ENCODE assay signal across 7 cellular contexts in the genomic region with DNA sequence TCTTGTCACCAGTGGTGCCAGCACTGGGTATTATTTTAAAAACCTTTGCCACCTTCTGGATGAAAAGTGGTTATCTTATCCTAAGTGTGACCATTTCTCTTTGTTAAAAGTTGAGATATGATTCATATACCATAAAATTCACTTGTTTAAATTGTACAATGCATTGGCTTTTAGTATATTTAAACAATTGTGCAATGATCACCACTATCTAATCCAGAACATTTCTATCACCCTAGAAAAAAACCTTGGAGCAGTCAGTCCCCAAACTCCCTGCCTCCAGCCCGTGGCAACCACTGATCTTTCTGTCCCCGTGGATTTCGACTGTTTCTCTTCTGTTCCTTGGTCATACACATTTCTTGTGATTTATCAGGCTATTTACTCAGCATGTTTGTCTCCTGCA. TPM values are rescaled to one million over a fixed set of nuclear protein-coding genes. Genes with fewer than 3 reads are reported as not detected.
DNase-seq lines count a peak whose midpoint lies in the region; ATAC-seq and TF ChIP-seq lines count a peak whose summit lies in the region.

No MANE protein-coding gene starts in this region.

- H2AFZ ChIP-seq in GM23338 (no peak overlapping the region), SU-DHL-6 (ENCODE audit: low read depth, low read length, severe bottlenecking) (no peak overlapping the region)

- H3K9me2 ChIP-seq in GM23338 (ENCODE audit: insufficient read depth), result no peaks in the 10 kb centered on the region
- no peaks in the 10 kb centered on the region for H3K9me2 ChIP-seq in SU-DHL-6 (replicated peaks; ENCODE audit: insufficient read depth, low read length)

- peak overlapping the region; percentile 79 for H3K27ac Mint-ChIP-seq in GM23338

- peak overlapping the region; percentile 60 for H3K4me2 ChIP-seq in GM23338
- peak overlapping the region; percentile 60 for H3K4me2 ChIP-seq in SU-DHL-6 (ENCODE audit: low read depth, low read length, poor library complexity, severe bottlenecking)

- H3K4me3 Mint-ChIP-seq in GM23338, result peak overlapping the region; percentile 4; the same call in 1 of the 3 replicates

- H4K20me1 ChIP-seq in GM23338 (replicated peaks; ENCODE audit: insufficient read depth) (peaks cover 16% of the 10 kb centered on the region), SU-DHL-6 (ENCODE audit: low read depth, low read length) (peaks cover 7% of the 10 kb centered on the region; the same call in 1 of the 2 replicates)

- no peaks in the 10 kb centered on the region; the same call in 2 of the 3 replicates for H3K9me3 Mint-ChIP-seq in GM23338

- ATAC-seq in GM23338 (no peak), HG02970 (IDR thresholded peaks at IDR 0.05; ENCODE audit: low FRiP score, unreplicated experiment) (no peak), GM21786 (IDR thresholded peaks at IDR 0.05; ENCODE audit: unreplicated experiment) (no peak)

- H3K9ac ChIP-seq in SU-DHL-6 (ENCODE audit: low read length), result peak overlapping the region; percentile 25; the same call in 1 of the 2 replicates

- peaks cover 71% of the 10 kb centered on the region for H3K4me1 Mint-ChIP-seq in GM23338

- H3F3A ChIP-seq in GM23338 (replicated peaks; ENCODE audit: low read depth) (peaks cover 9% of the 10 kb centered on the region; the same call in 1 of the 2 replicates), SU-DHL-6 (ENCODE audit: insufficient read depth) (peaks cover 17% of the 10 kb centered on the region)

- H3K36me3 ChIP-seq in GM23338 (ENCODE audit: insufficient read depth) (no peaks in the 10 kb centered on the region), SU-DHL-6 (ENCODE audit: low read length) (no peaks in the 10 kb centered on the region)

- H3K4me3 ChIP-seq in GM23338 (peak overlapping the region; percentile 14), SU-DHL-6 (ENCODE audit: insufficient read depth, low read length, poor library complexity, severe bottlenecking) (peak overlapping the region; percentile 19), fibroblast of pulmonary artery (replicated peaks; ENCODE audit: low read depth, low read length) (peak overlapping the region; percentile 25), skin epidermis (no peak overlapping the region)

- no peak for TF ChIP-seq CTCF in GM23338 (conservative IDR thresholded peaks at IDR 0.05; ENCODE audit: low read depth in 2 of 2)
- no peak for TF ChIP-seq CTCF in SU-DHL-6 (IDR thresholded peaks at IDR 0.05; ENCODE audit: insufficient read depth, low read length, poor library complexity, severe bottlenecking)
- no peak for TF ChIP-seq CTCF in fibroblast of pulmonary artery (IDR thresholded peaks at IDR 0.05; ENCODE audit: low read length, missing control alignments)

- peaks cover 18% of the 10 kb centered on the region for H3K36me3 Mint-ChIP-seq in GM23338 (ENCODE audit: low read depth)

- H3K27ac ChIP-seq in GM23338 (ENCODE audit: low read depth) (peak overlapping the region; percentile 88), SU-DHL-6 (ENCODE audit: low read depth, low read length) (peak overlapping the region; percentile 84), skin epidermis (peak overlapping the region in 18 of 21 experiments; percentile 22 to 88 (median 76))

- H3K4me1 ChIP-seq in GM23338 (ENCODE audit: insufficient read depth), result peaks cover 66% of the 10 kb centered on the region

- peaks cover 21% of the 10 kb centered on the region for H3K27me3 Mint-ChIP-seq in GM23338 (ENCODE audit: insufficient read depth, low read depth, poor library complexity)

- H3K79me2 ChIP-seq in GM23338 (replicated peaks; ENCODE audit: insufficient read depth) (peaks cover 100% of the 10 kb centered on the region), SU-DHL-6 (ENCODE audit: insufficient read depth, low read length) (peaks cover 86% of the 10 kb centered on the region)

- no peaks in the 10 kb centered on the region for H3K27me3 ChIP-seq in GM23338 (ENCODE audit: insufficient read depth)
- no peaks in the 10 kb centered on the region for H3K27me3 ChIP-seq in SU-DHL-6 (ENCODE audit: low read length)

- no peaks in the 10 kb centered on the region for H3K9me3 ChIP-seq in SU-DHL-6 (ENCODE audit: insufficient read depth, low read length)

- DNase-seq in GM23338 (ENCODE audit: low spot score), result no peak
- DNase-seq in fibroblast of pulmonary artery (ENCODE audit: low read depth), result no peak
- no peak for DNase-seq in activated CD4-positive, alpha-beta T cell treated with anti-CD3 and anti-CD28 coated beads, Interleukin-2, amount 50 U/mL, for 4 hours

TF ChIP-seq in GM23338, 12 proteins besides CTCF, POLR2A, EP300 and RAD21:
- TF ChIP-seq POLR2AphosphoS5 (IDR thresholded peaks at IDR 0.05; ENCODE audit: low read depth) (no peak), EZH2phosphoT487 (IDR thresholded peaks at IDR 0.05; ENCODE audit: unreplicated experiment) (no peak), ZNF114 (CRISPR knock-in tag; IDR thresholded peaks at IDR 0.05) (no peak)
- TF ChIP-seq, protein P1, sequence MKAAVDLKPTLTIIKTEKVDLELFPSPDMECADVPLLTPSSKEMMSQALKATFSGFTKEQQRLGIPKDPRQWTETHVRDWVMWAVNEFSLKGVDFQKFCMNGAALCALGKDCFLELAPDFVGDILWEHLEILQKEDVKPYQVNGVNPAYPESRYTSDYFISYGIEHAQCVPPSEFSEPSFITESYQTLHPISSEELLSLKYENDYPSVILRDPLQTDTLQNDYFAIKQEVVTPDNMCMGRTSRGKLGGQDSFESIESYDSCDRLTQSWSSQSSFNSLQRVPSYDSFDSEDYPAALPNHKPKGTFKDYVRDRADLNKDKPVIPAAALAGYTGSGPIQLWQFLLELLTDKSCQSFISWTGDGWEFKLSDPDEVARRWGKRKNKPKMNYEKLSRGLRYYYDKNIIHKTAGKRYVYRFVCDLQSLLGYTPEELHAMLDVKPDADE (IDR thresholded peaks at IDR 0.05), result no peak

RNA-seq across cellular contexts. Expression of a gene that starts 28.3 kb away (rescaled TPM):
- 59.0 and 59.3 TPM in 2 replicates for total RNA-seq in GM23338 (2014; rRNA removed; shearing (Covaris generic))
- 7.6 and 8.1 TPM in 2 replicates for polyA plus RNA-seq in GM23338 (2016; fragmentation: Nextera tagmentation; extraction: Ambion mirVana)

Comparison
In these comparisons a context has a peak if more than half of its experiments do, and no peak if none do; other contexts are left out.
1. H3K4me3 ChIP-seq: peak in GM23338 (single experiment), SU-DHL-6 (single experiment) and fibroblast of pulmonary artery (single experiment); none in skin epidermis (0 of 7).
2. Peak in every context shown above with its lines, with median percentiles within 50 percentile points of each other: H3K27ac ChIP-seq.